8 cellular contexts compared by ENCODE assay signal in the genomic region with DNA sequence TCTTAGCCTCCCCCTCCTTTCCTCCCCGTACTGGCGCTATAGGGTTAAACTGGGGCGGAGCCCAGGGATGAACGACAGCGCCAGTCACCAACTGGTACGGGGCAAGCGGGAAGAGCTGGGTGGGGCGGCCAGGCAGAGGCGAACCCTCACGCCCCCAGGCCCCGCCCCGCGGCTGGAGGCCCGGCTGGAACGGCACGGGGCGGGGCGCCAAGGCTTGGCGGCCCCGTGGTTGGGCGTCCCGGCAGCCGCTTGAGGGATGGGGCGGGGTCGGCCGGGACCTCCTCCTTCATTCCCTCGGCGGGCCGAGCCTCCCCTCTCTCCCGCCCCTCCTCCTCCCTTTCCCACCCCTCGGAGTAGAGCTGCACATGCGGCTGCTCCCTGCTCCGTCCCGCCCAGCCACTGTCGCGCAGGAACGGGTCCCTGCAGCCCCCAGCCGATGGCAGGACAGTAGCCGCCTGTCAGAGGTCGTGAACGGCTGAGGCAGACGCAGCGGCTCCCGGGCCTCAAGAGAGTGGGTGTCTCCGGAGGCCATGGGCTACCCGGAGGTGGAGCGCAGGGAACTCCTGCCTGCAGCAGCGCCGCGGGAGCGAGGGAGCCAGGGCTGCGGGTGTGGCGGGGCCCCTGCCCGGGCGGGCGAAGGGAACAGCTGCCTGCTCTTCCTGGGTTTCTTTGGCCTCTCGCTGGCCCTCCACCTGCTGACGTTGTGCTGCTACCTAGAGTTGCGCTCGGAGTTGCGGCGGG. TPM values are rescaled to one million over a fixed set of nuclear protein-coding genes. Genes with fewer than 3 reads are reported as not detected.
DNase-seq lines count a peak whose midpoint lies in the region; ATAC-seq, FAIRE-seq and TF ChIP-seq lines count a peak whose summit lies in the region.

A gene (plus strand): TSS at position 335 of the 741 bp plus-strand sequence.

- peaks cover 14% of the 10 kb centered on the region for H3K27me3 Mint-ChIP-seq in activated naive CD8-positive, alpha-beta T cell treated with anti-CD3 and anti-CD28 coated beads, Interleukin-2, amount 50 U/mL, for 24 hours

- no peaks in the 10 kb centered on the region for H3K9me3 Mint-ChIP-seq in activated naive CD8-positive, alpha-beta T cell treated with anti-CD3 and anti-CD28 coated beads, Interleukin-2, amount 50 U/mL, for 24 hours

- no peak for TF ChIP-seq CTCF in omental fat pad (IDR thresholded peaks at IDR 0.05)

- ATAC-seq in GM18868 (IDR thresholded peaks at IDR 0.05; ENCODE audit: unreplicated experiment) (peak; percentile 87), Right ventricle myocardium superior (ENCODE audit: poor library complexity) (peak; percentile 98), omental fat pad (ENCODE audit: low FRiP score) (peak; percentile 94)
- peak; percentile 90 for ATAC-seq in activated naive CD8-positive, alpha-beta T cell treated with anti-CD3 and anti-CD28 coated beads, Interleukin-2, amount 50 U/mL, for 24 hours

- peak within 1 kb of the TSS; percentile 71 for H3K4me3 Mint-ChIP-seq in activated naive CD8-positive, alpha-beta T cell treated with anti-CD3 and anti-CD28 coated beads, Interleukin-2, amount 50 U/mL, for 24 hours

- H3K4me1 Mint-ChIP-seq in activated naive CD8-positive, alpha-beta T cell treated with anti-CD3 and anti-CD28 coated beads, Interleukin-2, amount 50 U/mL, for 24 hours: peaks cover 20% of the 10 kb centered on the region

- no peak within 1 kb of the TSS for H3K27ac Mint-ChIP-seq in activated naive CD8-positive, alpha-beta T cell treated with anti-CD3 and anti-CD28 coated beads, Interleukin-2, amount 50 U/mL, for 24 hours

- intact Hi-C loops in Right ventricle myocardium superior (cut with DNase I): loop anchor here (5.0 kb wide), 1 partner anchor 79 kb away; no protein-coding TSS in a partner anchor

- no peak for FAIRE-seq in HTR-8/SVneo (lab: Jason Lieb, UNC)

- no peaks in the 10 kb centered on the region for H3K36me3 Mint-ChIP-seq in activated naive CD8-positive, alpha-beta T cell treated with anti-CD3 and anti-CD28 coated beads, Interleukin-2, amount 50 U/mL, for 24 hours (ENCODE audit: low read depth)

- DNase-seq in 8988T: peak; percentile 20
- peak; percentile 10 for DNase-seq in HTR-8/SVneo (ENCODE audit: insufficient read length, low spot score)
- peak; percentile 80 for DNase-seq in SKM-1 treated with dmso at 0.1 percent for 144 hours (lab: John Stamatoyannopoulos, UW; ENCODE audit: unreplicated experiment)
- peak; percentile 73 for DNase-seq in activated naive CD8-positive, alpha-beta T cell treated with anti-CD3 and anti-CD28 coated beads, Interleukin-2, amount 50 U/mL, for 24 hours
- peak; percentile 90 for DNase-seq in Right ventricle myocardium superior
- DNase-seq in omental fat pad (ENCODE audit: low spot score): peak; percentile 47
- DNase-seq in superior temporal gyrus (ENCODE audit: extremely low spot score): peak; percentile 78

RNA-seq across cellular contexts. Expression of the gene that starts here (rescaled TPM):
- total RNA-seq in Right ventricle myocardium superior: 11.1 TPM
- 10 to 100 TPM in 1 of 4 donors, 1 to 10 TPM in 3; 6.2 to 10.9 (median 6.8) TPM for total RNA-seq in omental fat pad

Comparison
In these comparisons a context has a peak if more than half of its experiments do, and no peak if none do; other contexts are left out.
1. Peak in every context shown above with its lines: DNase-seq and ATAC-seq.
2. DNase-seq: peak in every context shown above with its lines; median percentile 90 in Right ventricle myocardium superior; 80 in SKM-1 treated with dmso at 0.1 percent for 144 hours; 78 in superior temporal gyrus; 73 in activated naive CD8-positive, alpha-beta T cell treated with anti-CD3 and anti-CD28 coated beads, Interleukin-2, amount 50 U/mL, for 24 hours; 47 in omental fat pad; 20 in 8988T; 10 in HTR-8/SVneo.